17 cellular contexts compared by ENCODE assay signal in the genomic region with DNA sequence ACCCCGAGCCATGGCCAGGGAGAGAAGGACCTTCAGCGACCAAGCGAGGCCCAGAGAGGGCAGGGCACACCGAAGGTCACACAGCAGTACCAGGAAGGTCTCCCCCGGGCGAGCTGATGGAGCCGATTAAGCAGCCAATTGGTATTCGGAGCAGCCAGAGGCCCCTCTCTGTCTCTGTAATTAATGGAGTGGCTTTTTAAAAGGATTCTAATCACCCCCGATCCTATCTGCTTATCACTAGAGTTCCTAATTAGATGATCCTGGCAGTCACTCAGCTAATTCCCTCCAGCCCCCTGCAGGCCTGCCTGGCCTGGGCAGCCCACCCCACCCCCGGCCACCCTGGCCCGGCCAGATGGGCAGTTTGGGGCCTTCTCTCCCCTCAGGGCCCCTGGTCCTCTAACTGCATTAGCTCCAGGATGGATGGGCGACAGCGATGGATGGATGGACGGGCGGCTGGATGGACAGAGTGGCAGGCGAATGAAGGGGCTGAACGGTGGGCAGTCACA. TPM values are rescaled to one million over a fixed set of nuclear protein-coding genes. Genes with fewer than 3 reads are reported as not detected.
A peak's percentile ranks its signal among the peaks of the same experiment; 100 is the strongest.
DNase-seq lines count a peak whose midpoint lies in the region; ATAC-seq and TF ChIP-seq lines count a peak whose summit lies in the region.
"Had no signal": no experiment of that assay in that cellular context is flagged by ENCODE, and none has a peak within 500 bp of the region (broad histone marks: within the 10 kb centered on the region; RNA-seq: fewer than 3 reads in every experiment).

No MANE protein-coding gene starts in this region.

- H3K27me3 ChIP-seq in BE2C: no peaks in the 10 kb centered on the region
- peaks cover 5% of the 10 kb centered on the region; the same call in 1 of the 2 replicates for H3K27me3 ChIP-seq in SK-N-SH (ENCODE audit: insufficient read depth)
- peaks cover 82 to 91% of the 10 kb centered on the region in 2 experiments for H3K27me3 ChIP-seq in mesenchymal stem cell (ENCODE audit: control insufficient read depth in 1 of 2, insufficient read depth in 1 of 2, low read length in 2 of 2)
- H3K27me3 ChIP-seq: BLaER1 treated with 17β-estradiol and CSF1 and Interleukin-3, amounts not matched to agents 10 nM and 100 nM had no signal

- H3K79me1 ChIP-seq in mesenchymal stem cell (replicated peaks; ENCODE audit: low read length, poor library complexity, severe bottlenecking): no peaks in the 10 kb centered on the region

- peak; percentile 64 to 100; a peak in 3 of 4 replicates for TF ChIP-seq EP300 in SK-N-SH (IDR thresholded peaks at IDR 0.05; ENCODE audit: borderline replicate concordance in 1 of 2, low read depth in 1 of 2, low read length in 1 of 2)

- TF ChIP-seq RAD21 in SK-N-SH (IDR thresholded peaks at IDR 0.05; ENCODE audit: low read length): no peak; the same call in 1 of the 2 replicates

- H3K4me3 ChIP-seq in BE2C (ENCODE audit: low read depth, low read length) (no peak overlapping the region), HEK293 (ENCODE audit: low read depth, low read length) (no peak overlapping the region), SK-N-SH (ENCODE audit: low read depth in 2 of 2, low read length in 1 of 2) (no peak overlapping the region), mesenchymal stem cell (ENCODE audit: insufficient read depth in 1 of 2, low read depth in 1 of 2, low read length in 2 of 2) (no peak overlapping the region)
- H3K4me3 ChIP-seq: BLaER1 treated with 17β-estradiol and CSF1 and Interleukin-3, amounts not matched to agents 10 nM and 100 nM had no signal

- CTCF ChIA-PET in HEK293 (lab: Yijun Ruan, JAX) (interaction anchor here (0.7 kb wide), 1 partner anchor 29 kb away, joined by 3 read pairs; no protein-coding TSS in a partner anchor), SK-N-SH (lab: Yijun Ruan, JAX) (interaction anchor here (0.7 to 2.3 kb wide), 14 partner anchors 9 to 189 kb away, joined by 3 to 9 read pairs (median 4); no protein-coding TSS in a partner anchor)

- no peaks in the 10 kb centered on the region for H3K9me3 ChIP-seq in BE2C
- H3K9me3 ChIP-seq in HEK293 (ENCODE audit: control insufficient read depth, insufficient read depth, low read depth, low read length): no peaks in the 10 kb centered on the region
- H3K9me3 ChIP-seq in SK-N-SH: no peaks in the 10 kb centered on the region
- peaks cover 9% of the 10 kb centered on the region for H3K9me3 ChIP-seq in mesenchymal stem cell (ENCODE audit: control insufficient read depth, low read length)
- H3K9me3 ChIP-seq: BLaER1 treated with 17β-estradiol and CSF1 and Interleukin-3, amounts not matched to agents 10 nM and 100 nM had no signal

- H2AFZ ChIP-seq in SK-N-SH (ENCODE audit: low read depth) (no peak overlapping the region), mesenchymal stem cell (ENCODE audit: low read depth, low read length) (no peak overlapping the region)

- no peak overlapping the region for H3K9ac ChIP-seq in SK-N-SH
- no peak overlapping the region for H3K9ac ChIP-seq in mesenchymal stem cell (ENCODE audit: low read length)
- H3K9ac ChIP-seq: BLaER1 treated with 17β-estradiol and CSF1 and Interleukin-3, amounts not matched to agents 10 nM and 100 nM had no signal

- H3K27ac ChIP-seq in HEK293 (ENCODE audit: extremely low read depth, low read depth, low read length): no peak overlapping the region
- peak overlapping the region in 1 of 2 experiments; percentile 100; a peak in 2 of 4 replicates for H3K27ac ChIP-seq in SK-N-SH (ENCODE audit: low read depth in 2 of 2, low read length in 1 of 2)
- H3K27ac ChIP-seq in mesenchymal stem cell (ENCODE audit: low read length, poor library complexity, severe bottlenecking): no peak overlapping the region
- H3K27ac ChIP-seq: BLaER1 treated with 17β-estradiol and CSF1 and Interleukin-3, amounts not matched to agents 10 nM and 100 nM had no signal

- H3K18ac ChIP-seq in mesenchymal stem cell (ENCODE audit: low read depth in 1 of 2, low read length in 2 of 2): no peak overlapping the region

- no peak overlapping the region for H4K8ac ChIP-seq in mesenchymal stem cell (ENCODE audit: low read length)

- H4K20me1 ChIP-seq in SK-N-SH (ENCODE audit: insufficient read depth): no peaks in the 10 kb centered on the region

- H3F3A ChIP-seq in SK-N-SH (replicated peaks; ENCODE audit: insufficient read depth): no peaks in the 10 kb centered on the region

- no peaks in the 10 kb centered on the region for H3K9me2 ChIP-seq in SK-N-SH

- no peak overlapping the region for H2BK120ac ChIP-seq in mesenchymal stem cell (ENCODE audit: low read depth, low read length)

- no peak overlapping the region for H3K23ac ChIP-seq in mesenchymal stem cell (ENCODE audit: low read length in 2 of 2)

- no peak overlapping the region for H4K91ac ChIP-seq in mesenchymal stem cell (ENCODE audit: low read length)

- ATAC-seq in HG02759 (IDR thresholded peaks at IDR 0.05; ENCODE audit: unreplicated experiment): no peak
- ATAC-seq in HG02852 (IDR thresholded peaks at IDR 0.05; ENCODE audit: unreplicated experiment): no peak
- no peak for ATAC-seq in GM18511 (IDR thresholded peaks at IDR 0.05; ENCODE audit: unreplicated experiment)
- ATAC-seq: HCT116 had no signal

- H3K14ac ChIP-seq in mesenchymal stem cell (ENCODE audit: low read length in 2 of 2): no peak overlapping the region

- H3K4me2 ChIP-seq in SK-N-SH: no peak overlapping the region
- no peak overlapping the region for H3K4me2 ChIP-seq in mesenchymal stem cell (ENCODE audit: low read length, poor library complexity, severe bottlenecking)

- H3K79me2 ChIP-seq in SK-N-SH (ENCODE audit: insufficient read depth): no peaks in the 10 kb centered on the region

- H2BK5ac ChIP-seq in mesenchymal stem cell (ENCODE audit: low read depth, low read length, poor library complexity, severe bottlenecking): no peak overlapping the region

- H2BK15ac ChIP-seq in mesenchymal stem cell (ENCODE audit: low read depth, poor library complexity, severe bottlenecking): peak overlapping the region; percentile 35

- 38% methylated on average over 17 of the region's 17 CpGs for WGBS in SK-N-SH (ENCODE audit: low lambda C conversion rate)
- 66% methylated on average over 17 of the region's 17 CpGs for WGBS in mesenchymal stem cell

- no peak overlapping the region for H2AK5ac ChIP-seq in mesenchymal stem cell (ENCODE audit: low read length, severe bottlenecking)

- H3K4me1 ChIP-seq in BE2C (peaks cover 76% of the 10 kb centered on the region), HEK293 (ENCODE audit: control insufficient read depth, insufficient read depth, low read length) (no peaks in the 10 kb centered on the region), SK-N-SH (ENCODE audit: control insufficient read depth in 1 of 2, insufficient read depth in 2 of 2, low read depth in 1 of 2, low read length in 1 of 2) (peaks cover 0 to 76% of the 10 kb centered on the region in 2 experiments; a peak in 1 of 4 replicates), mesenchymal stem cell (ENCODE audit: control insufficient read depth, insufficient read depth, low read depth, low read length) (no peaks in the 10 kb centered on the region)

- H2BK12ac ChIP-seq in mesenchymal stem cell (ENCODE audit: low read length in 2 of 2): no peak overlapping the region

- H3K4ac ChIP-seq in mesenchymal stem cell (ENCODE audit: low read depth in 1 of 2, low read length in 2 of 2): no peak overlapping the region

- POLR2A ChIA-PET in HEK293 (lab: Yijun Ruan, JAX): no interaction called here
- POLR2A ChIA-PET in SK-N-SH (lab: Yijun Ruan, JAX): interaction anchor here (0.7 to 2.4 kb wide), 19 partner anchors 9 to 189 kb away, joined by 3 to 68 read pairs (median 9); a partner anchor contains a TSS

- peak; percentile 91 for DNase-seq in BE2C
- DNase-seq in SK-N-SH: peak; percentile 93
- DNase-seq in mesenchymal stem cell: no peak
- no peak for DNase-seq in NCI-H2171 (lab: John Stamatoyannopoulos, UW)
- DNase-seq: 8988T; AML-193; Calu3; CD4-positive, alpha-beta T cell; DMS153; DND-41; KBM-7 had no signal

- TF ChIP-seq CTCF in BE2C (IDR thresholded peaks at IDR 0.05; ENCODE audit: low read depth, low read length): no peak
- no peak for TF ChIP-seq CTCF in HEK293 (tag by site-specific recombination; IDR thresholded peaks at IDR 0.05)
- no peak for TF ChIP-seq CTCF in SK-N-SH (IDR thresholded peaks at IDR 0.05)

- H3K36me3 ChIP-seq in BE2C (no peaks in the 10 kb centered on the region), HEK293 (ENCODE audit: control insufficient read depth in 2 of 2, insufficient read depth in 1 of 2, low read length in 2 of 2) (no peaks in the 10 kb centered on the region), SK-N-SH (replicated peaks in 1 of 2; ENCODE audit: control insufficient read depth in 1 of 2, insufficient read depth in 2 of 2, low read length in 1 of 2) (no peaks in the 10 kb centered on the region), mesenchymal stem cell (ENCODE audit: control insufficient read depth in 1 of 2, insufficient read depth in 2 of 2, low read depth in 1 of 2, low read length in 2 of 2) (no peaks in the 10 kb centered on the region)
- H3K36me3 ChIP-seq: BLaER1 treated with 17β-estradiol and CSF1 and Interleukin-3, amounts not matched to agents 10 nM and 100 nM had no signal

TF ChIP-seq in SK-N-SH, 30 proteins besides CTCF, POLR2A, EP300 and RAD21 (continues in another document):
- TF ChIP-seq, protein P1, sequence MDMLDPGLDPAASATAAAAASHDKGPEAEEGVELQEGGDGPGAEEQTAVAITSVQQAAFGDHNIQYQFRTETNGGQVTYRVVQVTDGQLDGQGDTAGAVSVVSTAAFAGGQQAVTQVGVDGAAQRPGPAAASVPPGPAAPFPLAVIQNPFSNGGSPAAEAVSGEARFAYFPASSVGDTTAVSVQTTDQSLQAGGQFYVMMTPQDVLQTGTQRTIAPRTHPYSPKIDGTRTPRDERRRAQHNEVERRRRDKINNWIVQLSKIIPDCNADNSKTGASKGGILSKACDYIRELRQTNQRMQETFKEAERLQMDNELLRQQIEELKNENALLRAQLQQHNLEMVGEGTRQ (IDR thresholded peaks at IDR 0.05; ENCODE audit: borderline replicate concordance, low read depth, low read length): no peak
- no peak for TF ChIP-seq TAF1 (IDR thresholded peaks at IDR 0.05; ENCODE audit: borderline replicate concordance, low read depth, low read length)
- no peak for TF ChIP-seq SIN3A (IDR thresholded peaks at IDR 0.05; ENCODE audit: borderline replicate concordance, low read depth, low read length)
- no peak for TF ChIP-seq FOXM1 (IDR thresholded peaks at IDR 0.05; ENCODE audit: low read depth)
- no peak for TF ChIP-seq FOSL2 (IDR thresholded peaks at IDR 0.05; ENCODE audit: borderline replicate concordance, low read depth)

RNA-seq across cellular contexts. Expression of a gene that starts 1.6 kb away (rescaled TPM):
- polyA plus RNA-seq in BE2C (2012; ENCODE audit: insufficient read depth, insufficient read length, low read depth): 0.12 TPM
- not detected in 2 replicates for polyA plus RNA-seq in SK-N-SH (2012; rRNA removed)
- not detected in 2 replicates for polyA plus RNA-seq in SK-N-SH (2012; cell fraction: cytosol; rRNA removed)
- not detected in 2 replicates for polyA plus RNA-seq in SK-N-SH (2012; cell fraction: nucleus; rRNA removed)
- polyA plus RNA-seq in mesenchymal stem cell (2013, experiment 1 of 2): not detected
- polyA plus RNA-seq in mesenchymal stem cell (2013, experiment 2 of 2): not detected

RNA-seq across cellular contexts. Expression of a gene that starts 24.7 kb away (rescaled TPM):
- 791 TPM for polyA plus RNA-seq in BE2C (2012; ENCODE audit: insufficient read depth, insufficient read length, low read depth)
- 5.5 and 6.8 TPM in 2 replicates for polyA plus RNA-seq in SK-N-SH (2012; rRNA removed)
- polyA plus RNA-seq in SK-N-SH (2012; cell fraction: cytosol; rRNA removed): 7.0 and 13.4 TPM in 2 replicates
- 10.6 and 18.0 TPM in 2 replicates for polyA plus RNA-seq in SK-N-SH (2012; cell fraction: nucleus; rRNA removed)
- polyA plus RNA-seq in mesenchymal stem cell (2013, experiment 1 of 2): 2.0 TPM
- 2.2 TPM for polyA plus RNA-seq in mesenchymal stem cell (2013, experiment 2 of 2)

Comparison
In these comparisons a context has a peak if more than half of its experiments do, and no peak if none do; other contexts are left out.
1. DNase-seq: peak in BE2C (single experiment) and SK-N-SH (single experiment); none in mesenchymal stem cell (single experiment) and NCI-H2171 (single experiment).